Comparison of ENCODE assay signal across 24 cellular contexts in genomic region chr2:67878743-67879142, GRCh38.
"Had no signal": no experiment of that assay in that cellular context is flagged by ENCODE, and none has a peak within 500 bp of the region (broad histone marks: within the 10 kb centered on the region; RNA-seq: fewer than 3 reads in every experiment).

No MANE protein-coding gene starts in this region.

- H3K27me3 ChIP-seq: esophagus muscularis mucosa, neural progenitor cell, thyroid gland, upper lobe of left lung, vagina had no signal

- H3K4me1 ChIP-seq: esophagus muscularis mucosa, upper lobe of left lung had no signal

- H3K4me3 ChIP-seq: esophagus muscularis mucosa, neural progenitor cell, skin epidermis, thyroid gland, upper lobe of left lung, vagina had no signal

- H3K36me3 ChIP-seq: esophagus muscularis mucosa, neural progenitor cell, thyroid gland, upper lobe of left lung, vagina had no signal

- H3K27ac ChIP-seq: esophagus muscularis mucosa, neural progenitor cell, skin epidermis, thyroid gland, upper lobe of left lung, vagina had no signal

- DNase-seq: activated CD4-positive, alpha-beta T cell treated with anti-CD3 and anti-CD28 coated beads for 36 hours; activated CD4-positive, CD25-positive, alpha-beta regulatory T cell; activated effector memory CD4-positive, alpha-beta T cell treated with anti-CD3 and anti-CD28 coated beads, Interleukin-2, amount 50 U/mL, for 16 hours; activated naive CD4-positive, alpha-beta T cell treated with anti-CD3 and anti-CD28 coated beads, Interleukin-2, amount 10 ng/mL, durations not matched to agents 7 days and 5 days; activated naive CD8-positive, alpha-beta T cell treated with anti-CD3 and anti-CD28 coated beads, Interleukin-2, amount 10 ng/mL, durations not matched to agents 7 days and 5 days; activated T-cell treated with anti-CD3 and anti-CD28 coated beads for 4 hours; central memory CD4-positive, alpha-beta T cell; dermis blood vessel endothelial cell; effector CD4-positive, alpha-beta T cell; glutamatergic neuron; islet precursor cell; mammary epithelial cell; natural killer cell; stimulated activated CD4-positive, alpha-beta T cell treated with anti-CD3 and anti-CD28 coated beads, Interleukin-4, amount 100 ng/mL, for 24 hours; stimulated activated naive CD8-positive, alpha-beta T cell treated with anti-CD3 and anti-CD28 coated beads, Interleukin-15, amount 100 ng/mL, for 72 hours; T-cell; upper lobe of left lung had no signal

- H3K9me3 ChIP-seq: esophagus muscularis mucosa, thyroid gland, upper lobe of left lung, vagina had no signal

- ATAC-seq: activated CD4-positive, alpha-beta T cell treated with anti-CD3 and anti-CD28 coated beads for 36 hours; natural killer cell; sciatic nerve; stimulated activated effector memory CD8-positive, alpha-beta T cell treated with anti-CD3 and anti-CD28 coated beads, Interleukin-12 subunit alpha, Interleukin-12 subunit beta, amount 100 ng/mL, for 72 hours; stimulated activated naive CD8-positive, alpha-beta T cell treated with anti-CD3 and anti-CD28 coated beads, Interleukin-15, amount 100 ng/mL, for 72 hours; T-cell had no signal
